ENCODE assay signal across 8 cellular contexts in genomic region chr3:5197470-5198312, GRCh38. TPM values are rescaled to one million over a fixed set of nuclear protein-coding genes. Genes with fewer than 3 reads are reported as not detected.
A peak's percentile ranks its signal among the peaks of the same experiment; 100 is the strongest.
DNase-seq lines count a peak whose midpoint lies in the region; ATAC-seq and TF ChIP-seq lines count a peak whose summit lies in the region.

No MANE protein-coding gene starts in this region.

- no peak overlapping the region for H3K4me3 ChIP-seq in choroid plexus epithelial cell (ENCODE audit: low read depth, low read length)

- peak; percentile 72 for ATAC-seq in HG02870 (IDR thresholded peaks at IDR 0.05; ENCODE audit: unreplicated experiment)
- ATAC-seq in sciatic nerve, result peak; percentile 61

- intact Hi-C loops in sciatic nerve (cut with DNase I), result no loop called here

- peak; percentile 32 for DNase-seq in activated CD8-positive, alpha-beta memory T cell treated with anti-CD3 and anti-CD28 coated beads, Interleukin-2, amount 50 U/mL, for 4 hours
- no peak for DNase-seq in activated CD8-positive, alpha-beta memory T cell treated with anti-CD3 and anti-CD28 coated beads for 24 hours
- DNase-seq in OCI-M1 (lab: John Stamatoyannopoulos, UW) (peak; percentile 98), choroid plexus epithelial cell (ENCODE audit: low read depth) (peak; percentile 89), sciatic nerve (ENCODE audit: low spot score) (no peak), occipital lobe (lab: John Stamatoyannopoulos, UW) (no peak), iPS-NIHi7 (ENCODE audit: extremely low spot score) (no peak)

- no peak for TF ChIP-seq CTCF in choroid plexus epithelial cell (conservative IDR thresholded peaks at IDR 0.05; ENCODE audit: low read depth, low read length)

RNA-seq across cellular contexts. Expression of gene EDEM1, which starts 10.2 kb away (rescaled TPM):
- total RNA-seq in sciatic nerve (29.6 TPM), occipital lobe (8.4 TPM)

Comparison
In these comparisons a context has a peak if more than half of its experiments do, and no peak if none do; other contexts are left out.
1. DNase-seq: peak in activated CD8-positive, alpha-beta memory T cell treated with anti-CD3 and anti-CD28 coated beads, Interleukin-2, amount 50 U/mL, for 4 hours (single experiment), OCI-M1 (single experiment) and choroid plexus epithelial cell (single experiment); none in activated CD8-positive, alpha-beta memory T cell treated with anti-CD3 and anti-CD28 coated beads for 24 hours (single experiment), sciatic nerve (single experiment), occipital lobe (single experiment) and iPS-NIHi7 (single experiment).